ENCODE assay signal across 8 cellular contexts in the genomic region with DNA sequence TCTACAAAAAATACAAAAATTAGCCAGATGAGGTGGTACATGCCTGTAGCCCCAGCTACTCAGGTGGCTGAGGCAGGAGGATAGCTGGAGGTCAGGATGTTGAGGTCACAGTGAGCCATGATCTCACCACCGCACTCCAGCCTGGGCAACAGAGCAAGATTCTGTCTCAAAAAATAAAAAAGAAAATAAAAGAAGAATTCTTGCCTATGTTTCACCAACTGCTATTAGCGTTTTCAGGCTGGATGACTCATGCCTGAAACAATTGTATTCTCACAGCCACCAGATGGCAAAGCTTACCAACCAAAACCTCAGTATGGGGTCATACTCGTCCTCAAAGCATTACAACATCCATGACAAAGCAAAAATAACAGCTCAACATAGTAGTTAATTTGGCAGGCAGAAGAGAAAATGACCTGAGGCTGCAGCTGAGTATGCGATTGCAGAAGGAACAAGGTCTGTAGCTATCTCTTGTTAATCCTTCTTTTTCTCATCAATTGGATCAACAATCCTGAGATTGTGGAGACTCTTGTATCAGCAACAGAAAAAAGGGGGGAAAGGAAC. TPM values are rescaled to one million over a fixed set of nuclear protein-coding genes. Genes with fewer than 3 reads are reported as not detected.
A peak's percentile ranks its signal among the peaks of the same experiment; 100 is the strongest.
DNase-seq lines count a peak whose midpoint lies in the region; ATAC-seq and TF ChIP-seq lines count a peak whose summit lies in the region.

No MANE protein-coding gene starts in this region.

- peaks cover 22% of the 10 kb centered on the region for H3K36me3 Mint-ChIP-seq in effector memory CD8-positive, alpha-beta T cell (ENCODE audit: insufficient read depth)
- H3K36me3 Mint-ChIP-seq in stimulated activated naive CD8-positive, alpha-beta T cell treated with anti-CD3 and anti-CD28 coated beads, Interleukin-15, Interleukin-2, amounts not matched to agents 100 ng/mL and 50 ng/mL, for 24 hours (ENCODE audit: low read depth): peaks cover 35% of the 10 kb centered on the region

- H3K27me3 Mint-ChIP-seq in effector memory CD8-positive, alpha-beta T cell: no peaks in the 10 kb centered on the region
- H3K27me3 Mint-ChIP-seq in stimulated activated naive CD8-positive, alpha-beta T cell treated with anti-CD3 and anti-CD28 coated beads, Interleukin-15, Interleukin-2, amounts not matched to agents 100 ng/mL and 50 ng/mL, for 24 hours: no peaks in the 10 kb centered on the region

- POLR2A ChIA-PET in BJ (lab: Charles Lee): no interaction called here

- peak; percentile 64 for ATAC-seq in effector memory CD8-positive, alpha-beta T cell (replicated peaks)

- H3K4me3 ChIP-seq in BJ (ENCODE audit: low read depth, low read length): no peak overlapping the region

- no peak overlapping the region for H3K27ac Mint-ChIP-seq in effector memory CD8-positive, alpha-beta T cell
- peak overlapping the region; percentile 90 for H3K27ac Mint-ChIP-seq in stimulated activated naive CD8-positive, alpha-beta T cell treated with anti-CD3 and anti-CD28 coated beads, Interleukin-15, Interleukin-2, amounts not matched to agents 100 ng/mL and 50 ng/mL, for 24 hours

- H3K9me3 Mint-ChIP-seq in effector memory CD8-positive, alpha-beta T cell: no peaks in the 10 kb centered on the region
- no peaks in the 10 kb centered on the region for H3K9me3 Mint-ChIP-seq in stimulated activated naive CD8-positive, alpha-beta T cell treated with anti-CD3 and anti-CD28 coated beads, Interleukin-15, Interleukin-2, amounts not matched to agents 100 ng/mL and 50 ng/mL, for 24 hours

- TF ChIP-seq CTCF in BJ (IDR thresholded peaks at IDR 0.05; ENCODE audit: insufficient read depth, low read depth, low read length): peak; percentile 51

- no peak overlapping the region for H3K4me3 Mint-ChIP-seq in effector memory CD8-positive, alpha-beta T cell
- peak overlapping the region; percentile 52 for H3K4me3 Mint-ChIP-seq in stimulated activated naive CD8-positive, alpha-beta T cell treated with anti-CD3 and anti-CD28 coated beads, Interleukin-15, Interleukin-2, amounts not matched to agents 100 ng/mL and 50 ng/mL, for 24 hours

- DNase-seq in BJ (ENCODE audit: low read depth): peak; percentile 94
- peak; percentile 10 for DNase-seq in GM19238 (ENCODE audit: insufficient read length, low spot score)
- DNase-seq in NAMALWA (ENCODE audit: low spot score): peak; percentile 65
- DNase-seq in T1000 (lab: John Stamatoyannopoulos, UW): peak; percentile 67
- peak in 2 of 3 experiments; percentile 3 to 5 for DNase-seq in effector memory CD8-positive, alpha-beta T cell
- peak; percentile 95 for DNase-seq in lung microvascular endothelial cell (ENCODE audit: low read depth in 2 of 2)
- no peak for DNase-seq in germinal center (ENCODE audit: low spot score)

- CTCF ChIA-PET in BJ (lab: Yijun Ruan, JAX): interaction anchor here (0.6 to 2.1 kb wide), 12 partner anchors 13 to 324 kb away, joined by 3 to 32 read pairs (median 4); a partner anchor contains a TSS

- H3K36me3 ChIP-seq in BJ (ENCODE audit: control insufficient read depth, insufficient read depth, low read length): peaks cover 12% of the 10 kb centered on the region

- H3K27me3 ChIP-seq in BJ (ENCODE audit: control insufficient read depth, insufficient read depth, low read length): no peaks in the 10 kb centered on the region

- no peaks in the 10 kb centered on the region for H3K4me1 Mint-ChIP-seq in effector memory CD8-positive, alpha-beta T cell (ENCODE audit: low read depth in 2 of 2)
- H3K4me1 Mint-ChIP-seq in stimulated activated naive CD8-positive, alpha-beta T cell treated with anti-CD3 and anti-CD28 coated beads, Interleukin-15, Interleukin-2, amounts not matched to agents 100 ng/mL and 50 ng/mL, for 24 hours (ENCODE audit: low read depth): peaks cover 13% of the 10 kb centered on the region

RNA-seq across cellular contexts. Expression of a gene that starts 52.2 kb away (rescaled TPM):
- polyA plus RNA-seq in BJ (2011; rRNA removed): 48.3 and 59.9 TPM in 2 replicates
- 65.6 and 101 TPM in 2 replicates for polyA minus RNA-seq in BJ (2011; rRNA and poly(A)+ RNA removed)
- total RNA-seq in lung microvascular endothelial cell: 31.6 and 45.6 TPM in 2 replicates
